ENCODE assay signal across 29 cellular contexts in genomic region chr21:38995071-38995669, GRCh38.
DNase-seq lines count a peak whose midpoint lies in the region; ATAC-seq and TF ChIP-seq lines count a peak whose summit lies in the region.
"Had no signal": no experiment of that assay in that cellular context is flagged by ENCODE, and none has a peak within 500 bp of the region (broad histone marks: within the 10 kb centered on the region; RNA-seq: fewer than 3 reads in every experiment).

No MANE protein-coding gene starts in this region.

- H3K9ac ChIP-seq in DND-41 (ENCODE audit: low read depth, low read length), result no peak overlapping the region

- no peaks in the 10 kb centered on the region for H4K20me1 ChIP-seq in DND-41 (ENCODE audit: insufficient read depth, low read length)

- no peak for ATAC-seq in DND-41 (ENCODE audit: insufficient read depth, low read depth)
- ATAC-seq in left colon, result peak; percentile 15
- ATAC-seq in esophagus mucosa, result no peak
- no peak for ATAC-seq in HG03520 (IDR thresholded peaks at IDR 0.05; ENCODE audit: unreplicated experiment)
- ATAC-seq: GM12878, Panc1 had no signal

- DNase-seq in DND-41 (no peak), left colon (no peak), prostate gland (ENCODE audit: low spot score) (no peak), LoVo (ENCODE audit: low spot score) (no peak)
- DNase-seq: activated CD4-positive, alpha-beta T cell treated with anti-CD3 and anti-CD28 coated beads, Interleukin-2, amount 10 ng/mL, durations not matched to agents 24 days and 14 days; activated effector memory CD4-positive, alpha-beta T cell treated with anti-CD3 and anti-CD28 coated beads, Interleukin-2, amount 50 U/mL, for 16 hours; activated T-cell treated with anti-CD3 and anti-CD28 coated beads, Interleukin-2, amount 50 U/mL, for 24 hours; C1 segment of cervical spinal cord; DMS153; effector memory CD4-positive, alpha-beta T cell; erythroblast; H7; islet precursor cell; Karpas-422; NCI-H226; NCI-H526 treated with DMSO at 0.1 percent for 48 hours; nephron progenitor cell; ovary; retina; SIG-M5; stimulated activated CD4-positive, alpha-beta T cell treated with anti-CD3 and anti-CD28 coated beads, Interleukin-2, amount 100 ng/mL, for 24 hours; SW 1271; testis had no signal

- H3K36me3 ChIP-seq in DND-41 (ENCODE audit: insufficient read depth, low read length), result no peaks in the 10 kb centered on the region
- no peaks in the 10 kb centered on the region for H3K36me3 ChIP-seq in KOPT-K1 (ENCODE audit: insufficient read depth, low read length)
- no peaks in the 10 kb centered on the region for H3K36me3 ChIP-seq in prostate gland
- H3K36me3 ChIP-seq: colonic mucosa, ovary had no signal

- TF ChIP-seq CTCF in DND-41 (IDR thresholded peaks at IDR 0.05; ENCODE audit: borderline replicate concordance, extremely low read depth, low read length, poor library complexity, severe bottlenecking), result no peak
- TF ChIP-seq CTCF in prostate gland (IDR thresholded peaks at IDR 0.05), result no peak

- TF ChIP-seq POLR2A in prostate gland (IDR thresholded peaks at IDR 0.05), result no peak

- no peak overlapping the region for H2AFZ ChIP-seq in DND-41 (ENCODE audit: low read depth, low read length)

- H3K4me3 ChIP-seq in DND-41 (ENCODE audit: low read depth in 1 of 2, low read length in 2 of 2) (no peak overlapping the region), prostate gland (no peak overlapping the region)
- H3K4me3 ChIP-seq: colonic mucosa, GM12878, ovary, testis had no signal

- 87% methylated on average over 13 of the region's 13 CpGs for WGBS in prostate gland

- H3K79me2 ChIP-seq in DND-41 (ENCODE audit: insufficient read depth, low read length), result no peaks in the 10 kb centered on the region

- intact Hi-C loops in left colon (cut with DNase I, micrococcal nuclease), result loop anchor here in 1 of 2 donors (10.0 kb wide), 1 partner anchor 180 kb away; no protein-coding TSS in a partner anchor
- intact Hi-C loops in prostate gland (cut with DNase I), result no loop called here

- H3K4me1 ChIP-seq in DND-41 (ENCODE audit: insufficient read depth, low read length), result peaks cover 49% of the 10 kb centered on the region
- peaks cover 4% of the 10 kb centered on the region for H3K4me1 ChIP-seq in prostate gland (replicated peaks)

- peak overlapping the region; percentile 29; the same call in 1 of the 2 replicates for H3K27ac ChIP-seq in DND-41 (ENCODE audit: low read length)
- peak overlapping the region; percentile 59 for H3K27ac ChIP-seq in KOPT-K1 (ENCODE audit: low read depth, low read length, poor library complexity, severe bottlenecking)
- H3K27ac ChIP-seq in prostate gland, result peak overlapping the region; percentile 56 to 72
- H3K27ac ChIP-seq: colonic mucosa, ovary, testis had no signal

- no peak overlapping the region for H3K4me2 ChIP-seq in DND-41 (ENCODE audit: insufficient read depth, low read length)

- H3K9me3 ChIP-seq in DND-41 (ENCODE audit: insufficient read depth, low read length, severe bottlenecking), result no peaks in the 10 kb centered on the region
- H3K9me3 ChIP-seq in KOPT-K1 (ENCODE audit: insufficient read depth, low read length, poor library complexity, severe bottlenecking), result no peaks in the 10 kb centered on the region
- no peaks in the 10 kb centered on the region for H3K9me3 ChIP-seq in prostate gland
- H3K9me3 ChIP-seq: colonic mucosa, ovary, testis had no signal

- no peaks in the 10 kb centered on the region for H3K27me3 ChIP-seq in DND-41 (ENCODE audit: insufficient read depth, low read length, poor library complexity)
- H3K27me3 ChIP-seq in prostate gland (replicated peaks; ENCODE audit: insufficient read depth), result peaks cover 6% of the 10 kb centered on the region
- H3K27me3 ChIP-seq: colonic mucosa, ovary, testis had no signal
